In the genomic region with DNA sequence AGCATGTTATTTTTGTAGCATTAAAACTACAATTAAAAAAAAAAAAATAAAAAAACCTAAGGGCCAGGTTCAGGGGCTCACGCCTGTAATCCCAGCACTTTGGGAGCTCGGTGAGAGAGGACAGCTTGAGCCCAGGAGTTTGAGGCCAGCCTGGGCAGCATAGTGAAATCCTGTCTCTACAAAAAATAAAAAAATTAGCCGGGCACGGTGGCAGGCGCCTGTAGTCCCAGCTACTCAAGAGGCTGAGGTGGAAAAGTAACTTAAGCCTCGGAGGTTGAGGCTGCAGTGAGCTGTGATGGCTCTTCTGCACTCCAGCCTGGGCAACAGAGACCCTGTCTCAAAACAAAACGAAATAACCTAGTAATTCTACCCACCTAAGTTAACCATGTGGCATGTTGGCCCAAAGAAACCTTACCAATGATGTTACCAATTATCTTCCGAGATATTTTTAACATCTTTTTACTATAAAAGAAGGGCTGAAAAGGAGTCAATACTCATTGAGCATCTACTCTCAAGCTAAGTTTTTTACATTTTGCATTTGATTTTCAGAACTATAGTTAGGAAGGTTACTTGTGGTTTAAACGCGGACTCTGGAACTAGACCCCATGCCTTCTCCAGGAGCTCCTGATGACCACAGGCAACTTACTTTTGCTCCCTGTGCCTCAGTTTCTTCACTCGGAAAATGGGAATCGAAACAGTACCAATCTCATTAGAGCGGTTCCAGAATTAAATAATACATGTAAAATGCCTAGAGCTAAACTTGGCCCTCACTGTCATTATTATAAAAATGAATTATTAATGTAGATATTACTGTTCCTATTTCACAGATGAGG, we compare ENCODE assay signal across 8 cellular contexts. TPM values are rescaled to one million over a fixed set of nuclear protein-coding genes. Genes with fewer than 3 reads are reported as not detected.
A peak's percentile ranks its signal among the peaks of the same experiment; 100 is the strongest.
DNase-seq lines count a peak whose midpoint lies in the region; ATAC-seq and TF ChIP-seq lines count a peak whose summit lies in the region.

No MANE protein-coding gene starts in this region.

- CTCF ChIA-PET in T-cell (lab: Charles Lee), result interaction anchor here in 1 of 2 donors (0.7 to 1.3 kb wide), 4 partner anchors 24 to 771 kb away, joined by 3 to 9 read pairs (median 4); no protein-coding TSS in a partner anchor

- intact Hi-C loops in gastrocnemius medialis (cut with DNase I; ENCODE audit: low total_unique reads), result loop anchor here (5.0 to 10.0 kb wide), 4 partner anchors 378 to 902 kb away; partner anchors contain the start of genes CCDC7, KIF5B and NRP1

- H3K36me3 ChIP-seq in H7 (replicated peaks; ENCODE audit: control insufficient read depth, insufficient read depth, low read length) (no peaks in the 10 kb centered on the region), gastrocnemius medialis (no peaks in the 10 kb centered on the region)

- TF ChIP-seq CTCF in foreskin fibroblast (IDR thresholded peaks at IDR 0.05; ENCODE audit: low read depth, low read length), result no peak
- no peak for TF ChIP-seq CTCF in gastrocnemius medialis (IDR thresholded peaks at IDR 0.05 in 4 of 5, conservative IDR thresholded peaks at IDR 0.05 in 1 of 5)

- H3K27me3 Mint-ChIP-seq in T-cell, result no peaks in the 10 kb centered on the region

- POLR2A ChIA-PET in T-cell (lab: Charles Lee), result interaction anchor here (0.6 to 1.3 kb wide), 3 partner anchors 24 to 356 kb away, joined by 3 to 5 read pairs (median 3); no protein-coding TSS in a partner anchor

- H3K9me3 ChIP-seq in gastrocnemius medialis, result no peaks in the 10 kb centered on the region

- H3K4me3 Mint-ChIP-seq in T-cell, result peak overlapping the region; percentile 57 to 85 (median 82)

- peaks cover 10% of the 10 kb centered on the region for H3K36me3 Mint-ChIP-seq in T-cell

- no peaks in the 10 kb centered on the region for H3K9me3 Mint-ChIP-seq in T-cell

- in situ Hi-C loops in gastrocnemius medialis (cut with MboI; ENCODE audit: low sequenced_read_pairs in 4 of 4), result no loop called here

- peaks cover 46 to 67% (median 67%) of the 10 kb centered on the region in 3 donors for H3K4me1 Mint-ChIP-seq in T-cell

- H3K27ac Mint-ChIP-seq in T-cell, result peak overlapping the region; percentile 76 to 86

- no peak for TF ChIP-seq POLR2A in gastrocnemius medialis (IDR thresholded peaks at IDR 0.05)

- H3K27me3 ChIP-seq in H7 (ENCODE audit: control insufficient read depth, insufficient read depth, low read length) (no peaks in the 10 kb centered on the region), gastrocnemius medialis (no peaks in the 10 kb centered on the region)

- H3K4me3 ChIP-seq in H7 (ENCODE audit: insufficient read depth, low read depth, low read length) (peak overlapping the region; percentile 96), foreskin fibroblast (ENCODE audit: low read depth in 1 of 2, low read length in 2 of 2) (peak overlapping the region; percentile 70 to 90), gastrocnemius medialis (peak overlapping the region; percentile 72 to 96 (median 76))

- DNase-seq in H7, result no peak
- DNase-seq in T-cell, result no peak
- no peak for DNase-seq in foreskin fibroblast
- DNase-seq in gastrocnemius medialis, result no peak
- DNase-seq in ureter (ENCODE audit: low spot score), result no peak
- no peak for DNase-seq in stimulated activated CD4-positive, alpha-beta T cell treated with anti-CD3 and anti-CD28 coated beads, Interleukin-15, amount 100 ng/mL, for 24 hours

- ATAC-seq in T-cell (replicated peaks in 1 of 4) (no peak), gastrocnemius medialis (no peak), GM21381 (IDR thresholded peaks at IDR 0.05; ENCODE audit: unreplicated experiment) (no peak), HG02798 (IDR thresholded peaks at IDR 0.05; ENCODE audit: poor library complexity, unreplicated experiment) (no peak)

- H3K27ac ChIP-seq in gastrocnemius medialis, result peak overlapping the region; percentile 93 to 98 (median 96)

- peaks cover 64% of the 10 kb centered on the region in 2 donors for H3K4me1 ChIP-seq in gastrocnemius medialis

RNA-seq across cellular contexts. Expression of gene ITGB1, which starts 1.4 kb away (rescaled TPM):
- total RNA-seq in H7 (2014; rRNA removed; shearing (Covaris generic)), result 269 and 367 TPM in 2 replicates
- total RNA-seq in T-cell (100 to 1,000 TPM; 140 to 269 (median 177) TPM), gastrocnemius medialis (100 to 1,000 TPM; 242 to 379 (median 368) TPM), ureter (349 TPM)
